1 cellular context compared by ENCODE assay signal in genomic region chr4:174592985-174593335, GRCh38.
TF ChIP-seq lines count a peak whose summit lies in the region.

No MANE protein-coding gene starts in this region.

TF ChIP-seq in K562, 482 proteins besides CTCF, POLR2A, EP300 and RAD21 (continued from another document and continues in another):
- TF ChIP-seq TSHZ1 (CRISPR knock-in tag; IDR thresholded peaks at IDR 0.05), result no peak
- no peak for TF ChIP-seq SREBF2 (CRISPR knock-in tag; IDR thresholded peaks at IDR 0.05)
- TF ChIP-seq ASH1L (IDR thresholded peaks at IDR 0.05; ENCODE audit: borderline replicate concordance, low read depth, partially characterized antibody), result no peak
- TF ChIP-seq ZNF507 (tag; conservative IDR thresholded peaks at IDR 0.05), result no peak
- TF ChIP-seq MLX (CRISPR knock-in tag; conservative IDR thresholded peaks at IDR 0.05), result no peak
- TF ChIP-seq PHTF2 (CRISPR knock-in tag; IDR thresholded peaks at IDR 0.05), result no peak
- no peak for TF ChIP-seq SAFB2 (IDR thresholded peaks at IDR 0.05; ENCODE audit: borderline replicate concordance, low read depth, low read length, severe bottlenecking)
- TF ChIP-seq TEAD1 (CRISPR knock-in tag; IDR thresholded peaks at IDR 0.05), result no peak
- no peak for TF ChIP-seq ZNF395 (CRISPR knock-in tag; IDR thresholded peaks at IDR 0.05)
- TF ChIP-seq CREB5 (CRISPR knock-in tag; IDR thresholded peaks at IDR 0.05), result no peak
- TF ChIP-seq E2F4 (CRISPR knock-in tag; IDR thresholded peaks at IDR 0.05; ENCODE audit: low read depth), result no peak
- TF ChIP-seq ZNF518B (CRISPR knock-in tag; IDR thresholded peaks at IDR 0.05), result no peak
- TF ChIP-seq USF1 (CRISPR knock-in tag; IDR thresholded peaks at IDR 0.05), result no peak
- peak; percentile 23; the same call in 1 of the 2 replicates for TF ChIP-seq CEBPG (CRISPR knock-in tag; IDR thresholded peaks at IDR 0.05)
- peak in 1 of 2 experiments; percentile 54; a peak in 2 of 4 replicates for TF ChIP-seq CEBPG (tag; conservative IDR thresholded peaks at IDR 0.05 in 1 of 2, IDR thresholded peaks at IDR 0.05 in 1 of 2)
- no peak for TF ChIP-seq ZNF449 (CRISPR knock-in tag; IDR thresholded peaks at IDR 0.05)
- no peak for TF ChIP-seq RREB1 (CRISPR knock-in tag; IDR thresholded peaks at IDR 0.05)
- no peak for TF ChIP-seq CEBPZ (IDR thresholded peaks at IDR 0.05; ENCODE audit: borderline replicate concordance, low read depth, low read length)
- TF ChIP-seq NKRF (IDR thresholded peaks at IDR 0.05; ENCODE audit: borderline replicate concordance), result no peak
- TF ChIP-seq MAFF (IDR thresholded peaks at IDR 0.05; ENCODE audit: low read length), result peak; percentile 43; the same call in 1 of the 2 replicates
